ENCODE assay signal across 28 cellular contexts in genomic region chr18:52950153-52950552, GRCh38.
"Had no signal": no experiment of that assay in that cellular context is flagged by ENCODE, and none has a peak within 500 bp of the region (broad histone marks: within the 10 kb centered on the region; RNA-seq: fewer than 3 reads in every experiment).

No MANE protein-coding gene starts in this region.

- ATAC-seq: heart right ventricle; left cardiac atrium; naive thymus-derived CD8-positive, alpha-beta T cell; psoas muscle; right cardiac atrium; stimulated activated memory B cell treated with anti-CD40 and anti-IgM and Interleukin-4, amounts not matched to agents 10 μg/mL and 1 μg/mL and 100 μg/mL, for 72 hours; stimulated activated naive CD8-positive, alpha-beta T cell treated with anti-CD3 and anti-CD28 coated beads, Interleukin-15, Interleukin-2, amounts not matched to agents 100 U/mL and 50 U/mL, for 24 hours had no signal

- H3K4me1 ChIP-seq: esophagus squamous epithelium, heart right ventricle, left lung, psoas muscle, sigmoid colon, testis, tibial artery, upper lobe of left lung, uterus had no signal

- H3K4me3 Mint-ChIP-seq: naive thymus-derived CD8-positive, alpha-beta T cell; nephron progenitor cell; stimulated activated memory B cell treated with anti-CD40 and anti-IgM and Interleukin-4, amounts not matched to agents 10 μg/mL and 1 μg/mL and 100 μg/mL, for 72 hours had no signal

- H3K36me3 ChIP-seq: esophagus squamous epithelium, heart right ventricle, left lung, sigmoid colon, tibial artery, upper lobe of left lung, uterus had no signal

- H3K4me1 Mint-ChIP-seq: naive thymus-derived CD8-positive, alpha-beta T cell; nephron progenitor cell; stimulated activated memory B cell treated with anti-CD40 and anti-IgM and Interleukin-4, amounts not matched to agents 10 μg/mL and 1 μg/mL and 100 μg/mL, for 72 hours had no signal

- H3K27ac ChIP-seq: coronary artery, esophagus squamous epithelium, heart right ventricle, left lung, psoas muscle, sigmoid colon, testis, tibial artery, upper lobe of left lung, uterus had no signal

- H3K27ac Mint-ChIP-seq: naive thymus-derived CD8-positive, alpha-beta T cell; nephron progenitor cell; stimulated activated memory B cell treated with anti-CD40 and anti-IgM and Interleukin-4, amounts not matched to agents 10 μg/mL and 1 μg/mL and 100 μg/mL, for 72 hours had no signal

- H3K9me3 Mint-ChIP-seq: nephron progenitor cell; stimulated activated memory B cell treated with anti-CD40 and anti-IgM and Interleukin-4, amounts not matched to agents 10 μg/mL and 1 μg/mL and 100 μg/mL, for 72 hours had no signal

- H3K27me3 ChIP-seq: esophagus squamous epithelium, heart right ventricle, left lung, sigmoid colon, testis, tibial artery, upper lobe of left lung, uterus had no signal

- DNase-seq: dermis blood vessel endothelial cell; effector memory CD4-positive, alpha-beta T cell; erythroblast; esophagus squamous epithelium; foreskin melanocyte; glutamatergic neuron; heart right ventricle; hippocampal formation; left cardiac atrium; left lung; mesendoderm; midbrain; naive thymus-derived CD8-positive, alpha-beta T cell; nephron progenitor cell; nucleus accumbens; posterior cingulate gyrus; psoas muscle; sigmoid colon; stimulated activated CD4-positive, alpha-beta T cell treated with anti-CD3 and anti-CD28 coated beads, Interleukin-4, amount 100 ng/mL, for 4 hours; stimulated activated naive CD8-positive, alpha-beta T cell treated with anti-CD3 and anti-CD28 coated beads, Interleukin-15, Interleukin-2, amounts not matched to agents 100 U/mL and 50 U/mL, for 24 hours; substantia nigra; testis; tibial artery; uterus had no signal

- H3K27me3 Mint-ChIP-seq: naive thymus-derived CD8-positive, alpha-beta T cell; stimulated activated memory B cell treated with anti-CD40 and anti-IgM and Interleukin-4, amounts not matched to agents 10 μg/mL and 1 μg/mL and 100 μg/mL, for 72 hours had no signal

- H3K4me3 ChIP-seq: coronary artery, esophagus squamous epithelium, heart right ventricle, left lung, psoas muscle, sigmoid colon, testis, tibial artery, upper lobe of left lung, uterus had no signal

- H3K9me3 ChIP-seq: heart right ventricle, left lung, psoas muscle, sigmoid colon, testis, tibial artery, upper lobe of left lung, uterus had no signal

- H3K36me3 Mint-ChIP-seq: naive thymus-derived CD8-positive, alpha-beta T cell; stimulated activated memory B cell treated with anti-CD40 and anti-IgM and Interleukin-4, amounts not matched to agents 10 μg/mL and 1 μg/mL and 100 μg/mL, for 72 hours had no signal
